ENCODE assay signal across 1 cellular context in the genomic region with DNA sequence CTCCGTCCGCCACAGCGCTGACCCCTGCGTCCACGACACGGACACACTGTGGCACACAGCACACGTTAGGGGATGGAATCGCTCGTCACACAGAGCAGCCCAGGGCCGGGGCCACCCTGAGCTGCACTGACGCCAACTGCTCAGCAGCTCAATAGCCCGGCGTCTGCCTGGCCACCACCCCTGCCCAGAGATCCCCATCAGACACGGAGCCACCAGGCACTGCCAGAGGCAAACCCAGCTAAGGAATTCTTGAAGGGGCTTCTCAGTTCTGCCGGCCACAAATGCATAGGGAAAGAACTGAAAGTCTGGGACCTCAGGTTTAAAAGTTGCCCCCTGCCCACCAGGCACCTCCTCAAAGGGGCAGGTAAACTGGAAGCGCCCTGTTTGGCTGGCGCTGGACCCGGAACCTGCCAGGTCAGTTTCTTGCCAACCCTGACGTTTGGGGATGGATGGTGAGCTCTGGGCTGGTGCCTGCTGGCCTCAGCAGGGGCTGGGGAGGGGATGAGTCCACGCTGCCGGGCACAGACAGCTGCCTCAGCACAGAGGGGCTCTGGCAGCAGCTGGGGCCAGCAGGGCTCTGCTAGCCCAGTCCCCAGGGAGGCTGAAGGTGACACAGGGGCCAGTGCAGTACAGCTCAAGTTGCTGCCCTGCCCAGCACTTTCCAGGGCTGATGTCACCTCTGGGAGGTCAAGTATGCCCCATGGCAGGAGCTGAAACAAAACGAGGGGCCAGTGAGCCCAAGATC.
TF ChIP-seq lines count a peak whose summit lies in the region.

No MANE protein-coding gene starts in this region.

TF ChIP-seq in IMR-90, 13 proteins besides CTCF, POLR2A, EP300 and RAD21 (continued from another document):
- TF ChIP-seq, protein P1, sequence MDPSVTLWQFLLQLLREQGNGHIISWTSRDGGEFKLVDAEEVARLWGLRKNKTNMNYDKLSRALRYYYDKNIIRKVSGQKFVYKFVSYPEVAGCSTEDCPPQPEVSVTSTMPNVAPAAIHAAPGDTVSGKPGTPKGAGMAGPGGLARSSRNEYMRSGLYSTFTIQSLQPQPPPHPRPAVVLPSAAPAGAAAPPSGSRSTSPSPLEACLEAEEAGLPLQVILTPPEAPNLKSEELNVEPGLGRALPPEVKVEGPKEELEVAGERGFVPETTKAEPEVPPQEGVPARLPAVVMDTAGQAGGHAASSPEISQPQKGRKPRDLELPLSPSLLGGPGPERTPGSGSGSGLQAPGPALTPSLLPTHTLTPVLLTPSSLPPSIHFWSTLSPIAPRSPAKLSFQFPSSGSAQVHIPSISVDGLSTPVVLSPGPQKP (IDR thresholded peaks at IDR 0.05; ENCODE audit: borderline replicate concordance, low read depth, low read length): no peak
- TF ChIP-seq FOS (IDR thresholded peaks at IDR 0.05; ENCODE audit: low read depth, low read length) (no peak), BHLHE40 (IDR thresholded peaks at IDR 0.05; ENCODE audit: low read depth, low read length) (no peak), CEBPB (IDR thresholded peaks at IDR 0.05; ENCODE audit: low read depth, low read length) (no peak), MAFK (IDR thresholded peaks at IDR 0.05; ENCODE audit: low read depth, low read length) (no peak), MAZ (IDR thresholded peaks at IDR 0.05; ENCODE audit: borderline replicate concordance, low read depth, low read length) (no peak)
